Comparison of ENCODE assay signal across 8 cellular contexts in the genomic region with DNA sequence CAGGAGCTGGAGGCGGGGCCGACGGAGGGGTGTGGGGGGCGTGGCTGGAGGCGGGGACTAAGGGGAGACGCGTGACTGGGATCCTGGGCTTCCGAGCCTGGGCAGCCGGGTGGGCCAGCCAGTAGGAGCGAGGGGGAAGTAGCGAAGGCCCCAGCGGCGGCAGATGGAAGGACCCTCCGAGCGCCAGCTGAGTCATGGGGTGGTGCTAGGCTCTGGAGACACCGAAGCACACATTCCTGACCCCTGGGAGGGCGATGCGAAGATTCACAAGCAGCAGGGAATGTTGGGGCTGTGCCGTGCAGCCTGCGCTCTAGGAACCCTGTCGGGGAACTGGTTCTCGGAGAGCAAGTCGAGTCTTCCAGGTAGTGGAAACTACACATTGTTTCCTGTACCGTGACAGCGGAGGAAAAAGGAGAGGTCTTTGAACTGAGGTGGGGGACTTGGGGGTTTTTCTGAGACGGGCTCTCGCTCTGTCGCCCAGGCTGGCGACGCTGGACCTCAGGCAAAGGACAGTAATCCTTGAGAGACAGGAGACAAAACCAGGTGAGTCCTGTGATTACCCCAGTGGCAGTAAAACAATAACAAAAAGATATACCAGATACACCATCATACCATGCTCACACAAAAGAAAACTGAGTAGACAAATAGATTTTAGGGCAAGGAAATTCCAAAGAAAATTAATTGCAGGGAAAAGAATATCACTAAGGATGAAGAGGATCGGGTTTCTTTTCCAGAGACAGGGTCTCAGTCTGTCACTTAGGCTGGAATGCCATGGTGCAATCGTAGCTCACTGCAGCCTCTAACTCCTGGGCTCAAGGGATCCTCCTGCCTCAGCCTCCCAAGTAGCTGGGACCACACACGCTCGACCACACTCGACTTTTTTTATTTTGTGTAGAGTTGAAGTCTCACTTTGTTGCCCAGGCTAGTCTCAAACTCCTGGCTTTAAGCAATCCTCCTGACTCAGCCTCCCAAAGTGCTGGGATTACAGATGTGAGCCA. TPM values are rescaled to one million over a fixed set of nuclear protein-coding genes. Genes with fewer than 3 reads are reported as not detected.
A peak's percentile ranks its signal among the peaks of the same experiment; 100 is the strongest.
DNase-seq lines count a peak whose midpoint lies in the region; ATAC-seq, FAIRE-seq and TF ChIP-seq lines count a peak whose summit lies in the region.

No MANE protein-coding gene starts in this region.

- no peaks in the 10 kb centered on the region for H3K27me3 ChIP-seq in CD4-positive, CD25-positive, alpha-beta regulatory T cell (ENCODE audit: control insufficient read depth, insufficient read depth, low read length)
- no peaks in the 10 kb centered on the region for H3K27me3 ChIP-seq in SU-DHL-6 (ENCODE audit: low read length)
- no peaks in the 10 kb centered on the region for H3K27me3 ChIP-seq in small intestine (ENCODE audit: control insufficient read depth in 2 of 2, insufficient read depth in 2 of 2, low read length in 2 of 2)

- peaks cover 5% of the 10 kb centered on the region for H3K36me3 ChIP-seq in CD4-positive, CD25-positive, alpha-beta regulatory T cell (ENCODE audit: control insufficient read depth, insufficient read depth, low read length)
- H3K36me3 ChIP-seq in SU-DHL-6 (ENCODE audit: low read length): no peaks in the 10 kb centered on the region
- H3K36me3 ChIP-seq in small intestine (ENCODE audit: control insufficient read depth in 2 of 2, insufficient read depth in 2 of 2, low read length in 2 of 2): no peaks in the 10 kb centered on the region

- WGBS in small intestine, 3 donors: 9 to 12% (median 10%) methylated on average over 32 to 35 of the region's 35 CpGs

- H3F3A ChIP-seq in SU-DHL-6 (ENCODE audit: insufficient read depth): no peaks in the 10 kb centered on the region

- H2AFZ ChIP-seq in SU-DHL-6 (ENCODE audit: low read depth, low read length, severe bottlenecking): peak overlapping the region; percentile 83

- peaks cover 11% of the 10 kb centered on the region for H3K36me3 Mint-ChIP-seq in CD4-positive, CD25-positive, alpha-beta regulatory T cell
- no peaks in the 10 kb centered on the region for H3K36me3 Mint-ChIP-seq in glutamatergic neuron (ENCODE audit: unreplicated experiment)

- peak overlapping the region; percentile 86 to 91 (median 88) for H3K4me3 Mint-ChIP-seq in CD4-positive, CD25-positive, alpha-beta regulatory T cell
- peak overlapping the region; percentile 99 for H3K4me3 Mint-ChIP-seq in glutamatergic neuron (ENCODE audit: unreplicated experiment)

- H3K27ac ChIP-seq in CD4-positive, CD25-positive, alpha-beta regulatory T cell (ENCODE audit: insufficient read depth, low read length, poor library complexity, severe bottlenecking): peak overlapping the region; percentile 91
- no peak overlapping the region for H3K27ac ChIP-seq in SU-DHL-6 (ENCODE audit: low read depth, low read length)
- H3K27ac ChIP-seq in small intestine (ENCODE audit: low read depth in 1 of 2, low read length in 1 of 2): peak overlapping the region; percentile 41 to 93

- H3K4me3 ChIP-seq in CD4-positive, CD25-positive, alpha-beta regulatory T cell (ENCODE audit: low read depth, low read length): peak overlapping the region; percentile 78
- peak overlapping the region; percentile 57 for H3K4me3 ChIP-seq in SU-DHL-6 (ENCODE audit: insufficient read depth, low read length, poor library complexity, severe bottlenecking)
- H3K4me3 ChIP-seq in small intestine (ENCODE audit: low read depth in 1 of 2, low read length in 2 of 2): peak overlapping the region; percentile 49 to 61

- H3K27ac Mint-ChIP-seq in CD4-positive, CD25-positive, alpha-beta regulatory T cell: peak overlapping the region; percentile 74 to 92 (median 91)
- peak overlapping the region; percentile 99 for H3K27ac Mint-ChIP-seq in glutamatergic neuron (ENCODE audit: unreplicated experiment)

- peak overlapping the region; percentile 67 for H3K4me2 ChIP-seq in SU-DHL-6 (ENCODE audit: low read depth, low read length, poor library complexity, severe bottlenecking)

- H3K9ac ChIP-seq in SU-DHL-6 (ENCODE audit: low read length): peak overlapping the region; percentile 58

- H4K20me1 ChIP-seq in SU-DHL-6 (ENCODE audit: low read depth, low read length): 0 out of 2 replicates have a peak, but pooled peaks cover 3% of the 10 kb centered on the region

- peaks cover 29% of the 10 kb centered on the region for H3K4me1 ChIP-seq in CD4-positive, CD25-positive, alpha-beta regulatory T cell (ENCODE audit: control insufficient read depth, insufficient read depth, low read length, poor library complexity, severe bottlenecking)
- peaks cover 0 to 22% of the 10 kb centered on the region in 2 donors for H3K4me1 ChIP-seq in small intestine (ENCODE audit: control insufficient read depth in 2 of 2, insufficient read depth in 1 of 2, low read depth in 1 of 2, low read length in 1 of 2)

- H3K27me3 Mint-ChIP-seq in CD4-positive, CD25-positive, alpha-beta regulatory T cell: peaks cover 18% of the 10 kb centered on the region
- H3K27me3 Mint-ChIP-seq in glutamatergic neuron (ENCODE audit: unreplicated experiment): peaks cover 10% of the 10 kb centered on the region

- DNase-seq in CD4-positive, CD25-positive, alpha-beta regulatory T cell: no peak
- no peak for DNase-seq in glutamatergic neuron
- no peak for DNase-seq in small intestine
- DNase-seq in DMS 273 (lab: John Stamatoyannopoulos, UW; ENCODE audit: unreplicated experiment): no peak
- no peak for DNase-seq in DMS 273 treated with DMSO at 0.1 percent for 48 hours (lab: John Stamatoyannopoulos, UW)

- TF ChIP-seq CTCF in SU-DHL-6 (IDR thresholded peaks at IDR 0.05; ENCODE audit: insufficient read depth, low read length, poor library complexity, severe bottlenecking) (no peak), glutamatergic neuron (IDR thresholded peaks at IDR 0.05; ENCODE audit: partially characterized antibody, unreplicated experiment) (no peak)

- H3K4me1 Mint-ChIP-seq in CD4-positive, CD25-positive, alpha-beta regulatory T cell: peaks cover 20 to 44% (median 28%) of the 10 kb centered on the region in 4 donors
- peaks cover 12% of the 10 kb centered on the region for H3K4me1 Mint-ChIP-seq in glutamatergic neuron (ENCODE audit: low read depth, unreplicated experiment)

- FAIRE-seq in small intestine (lab: Jason Lieb, UNC): no peak

- TF ChIP-seq POLR2A in GM19099 (IDR thresholded peaks at IDR 0.05; ENCODE audit: extremely low read depth, insufficient read length, low read depth): peak; percentile 83

- peaks cover 0 to 1% (median 0%) of the 10 kb centered on the region in 7 donors for H3K9me3 Mint-ChIP-seq in CD4-positive, CD25-positive, alpha-beta regulatory T cell
- H3K9me3 Mint-ChIP-seq in glutamatergic neuron (ENCODE audit: unreplicated experiment): peaks cover 12% of the 10 kb centered on the region

- H3K9me3 ChIP-seq in CD4-positive, CD25-positive, alpha-beta regulatory T cell (ENCODE audit: control insufficient read depth in 2 of 2, low read length in 2 of 2): no peaks in the 10 kb centered on the region
- H3K9me3 ChIP-seq in SU-DHL-6 (ENCODE audit: insufficient read depth, low read length) (no peaks in the 10 kb centered on the region), small intestine (ENCODE audit: control insufficient read depth, low read depth) (no peaks in the 10 kb centered on the region)

- H3K9me2 ChIP-seq in SU-DHL-6 (replicated peaks; ENCODE audit: insufficient read depth, low read length): no peaks in the 10 kb centered on the region

- no peak for ATAC-seq in CD4-positive, CD25-positive, alpha-beta regulatory T cell (ENCODE audit: low read depth in 2 of 2)
- ATAC-seq in HG03439 (IDR thresholded peaks at IDR 0.05; ENCODE audit: unreplicated experiment): peak; percentile 51

- peaks cover 38% of the 10 kb centered on the region for H3K79me2 ChIP-seq in SU-DHL-6 (ENCODE audit: insufficient read depth, low read length)

RNA-seq across cellular contexts. Expression of a gene that starts 0.8 kb away (rescaled TPM):
- total RNA-seq in CD4-positive, CD25-positive, alpha-beta regulatory T cell: 34.4 TPM
- polyA plus RNA-seq in CD4-positive, CD25-positive, alpha-beta regulatory T cell: 10 to 100 TPM; 20.0 to 24.2 (median 21.1) TPM
- total RNA-seq in glutamatergic neuron (ENCODE audit: unreplicated experiment): 46.7 TPM
- 10 to 100 TPM; 67.2 to 89.9 (median 83.8) TPM for polyA plus RNA-seq in small intestine

RNA-seq across cellular contexts. Expression of a gene that starts 29.9 kb away (rescaled TPM):
- total RNA-seq in CD4-positive, CD25-positive, alpha-beta regulatory T cell: not detected
- polyA plus RNA-seq in CD4-positive, CD25-positive, alpha-beta regulatory T cell: under 1 TPM in 1 of 4 donors, not detected in 3; 0.52 TPM
- 7.5 TPM for total RNA-seq in glutamatergic neuron (ENCODE audit: unreplicated experiment)
- 1 to 10 TPM; 1.1 to 2.2 (median 1.6) TPM for polyA plus RNA-seq in small intestine
